26 cellular contexts compared by ENCODE assay signal in the genomic region with DNA sequence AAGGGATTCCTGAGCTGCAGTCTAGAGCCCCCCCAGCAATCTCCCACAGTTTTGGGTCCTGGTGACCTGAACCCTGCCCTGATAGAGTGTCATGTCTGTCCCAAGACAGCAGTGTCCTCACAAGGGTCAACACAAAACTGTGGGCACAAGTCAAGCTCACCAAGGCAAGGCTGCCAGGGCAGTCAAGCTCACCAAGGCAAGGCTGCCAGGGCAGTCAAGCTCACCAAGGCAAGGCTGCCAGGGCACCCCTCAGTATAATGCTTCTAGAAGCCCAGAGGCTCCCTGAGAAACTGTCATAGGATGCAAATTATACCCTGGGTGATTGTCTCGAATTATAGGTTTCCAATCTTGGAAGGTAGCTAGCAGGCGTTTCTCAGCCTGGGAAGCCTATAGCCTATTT.
"Had no signal": no experiment of that assay in that cellular context is flagged by ENCODE, and none has a peak within 500 bp of the region (broad histone marks: within the 10 kb centered on the region; RNA-seq: fewer than 3 reads in every experiment).

No MANE protein-coding gene starts in this region.

- H3K36me3 Mint-ChIP-seq: WTC11 had no signal

- H3K4me3 Mint-ChIP-seq: activated CD4-positive, alpha-beta T cell treated with anti-CD3 and anti-CD28 coated beads, Interleukin-2, amount 10 ng/mL, durations not matched to agents 7 days and 5 days; activated CD8-positive, alpha-beta memory T cell treated with anti-CD3 and anti-CD28 coated beads, Interleukin-2, amount 10 ng/mL, durations not matched to agents 7 days and 5 days; activated CD8-positive, alpha-beta T cell treated with anti-CD3 and anti-CD28 coated beads for 36 hours; central memory CD8-positive, alpha-beta T cell; dendritic cell treated with granulocyte-macrophage colony-stimulating factor and Interleukin-4, amounts not matched to agents 40 ng/mL and 50 ng/mL, for 4 days; immature natural killer cell; memory B cell; naive thymus-derived CD8-positive, alpha-beta T cell; neural crest cell; stimulated activated naive CD8-positive, alpha-beta T cell treated with anti-CD3 and anti-CD28 coated beads, Interleukin-15, Interleukin-2, amounts not matched to agents 100 ng/mL and 50 ng/mL, for 24 hours; WTC11 had no signal

- H3K27ac ChIP-seq: esophagus muscularis mucosa, foreskin keratinocyte, heart left ventricle, right lobe of liver had no signal

- FAIRE-seq: bronchial epithelial cell had no signal

- H3K4me3 ChIP-seq: esophagus muscularis mucosa, heart left ventricle, right lobe of liver had no signal

- H3K9me3 Mint-ChIP-seq: activated CD4-positive, alpha-beta T cell treated with anti-CD3 and anti-CD28 coated beads, Interleukin-2, amount 10 ng/mL, durations not matched to agents 7 days and 5 days; activated CD8-positive, alpha-beta T cell treated with anti-CD3 and anti-CD28 coated beads for 36 hours; activated naive CD4-positive, alpha-beta T cell treated with anti-CD3 and anti-CD28 coated beads, Interleukin-2, amount 50 U/mL, for 72 hours; activated T-helper 2 cell treated with anti-CD3 and anti-CD28 coated beads, Interferon-gamma antibody, Interleukin-2, Interleukin-4, amounts not matched to agents 10 μg/mL and 5 μg/mL and 100 μg/mL, durations not matched to agents 14 hours and 24 hours and 36 hours; central memory CD8-positive, alpha-beta T cell; dendritic cell treated with granulocyte-macrophage colony-stimulating factor and Interleukin-4, amounts not matched to agents 40 ng/mL and 50 ng/mL, for 4 days; immature natural killer cell; memory B cell; naive thymus-derived CD8-positive, alpha-beta T cell; neural crest cell; stimulated activated naive CD8-positive, alpha-beta T cell treated with anti-CD3 and anti-CD28 coated beads, Interleukin-15, Interleukin-2, amounts not matched to agents 100 ng/mL and 50 ng/mL, for 24 hours; WTC11 had no signal

- ATAC-seq: activated CD8-positive, alpha-beta memory T cell treated with anti-CD3 and anti-CD28 coated beads, Interleukin-2, amount 10 ng/mL, durations not matched to agents 7 days and 5 days; activated CD8-positive, alpha-beta T cell treated with anti-CD3 and anti-CD28 coated beads for 36 hours; activated naive CD4-positive, alpha-beta T cell treated with anti-CD3 and anti-CD28 coated beads, Interleukin-2, amount 50 U/mL, for 72 hours; heart left ventricle; naive thymus-derived CD8-positive, alpha-beta T cell; right lobe of liver; WTC11 had no signal

- H3K27me3 Mint-ChIP-seq: activated CD4-positive, alpha-beta T cell treated with anti-CD3 and anti-CD28 coated beads, Interleukin-2, amount 10 ng/mL, durations not matched to agents 7 days and 5 days; activated CD8-positive, alpha-beta memory T cell treated with anti-CD3 and anti-CD28 coated beads, Interleukin-2, amount 10 ng/mL, durations not matched to agents 7 days and 5 days; activated CD8-positive, alpha-beta T cell treated with anti-CD3 and anti-CD28 coated beads for 36 hours; central memory CD8-positive, alpha-beta T cell; memory B cell; naive thymus-derived CD8-positive, alpha-beta T cell; stimulated activated naive CD8-positive, alpha-beta T cell treated with anti-CD3 and anti-CD28 coated beads, Interleukin-15, Interleukin-2, amounts not matched to agents 100 ng/mL and 50 ng/mL, for 24 hours had no signal

- H3K27ac Mint-ChIP-seq: activated CD8-positive, alpha-beta memory T cell treated with anti-CD3 and anti-CD28 coated beads, Interleukin-2, amount 10 ng/mL, durations not matched to agents 7 days and 5 days; activated CD8-positive, alpha-beta T cell treated with anti-CD3 and anti-CD28 coated beads for 36 hours; activated T-helper 2 cell treated with anti-CD3 and anti-CD28 coated beads, Interferon-gamma antibody, Interleukin-2, Interleukin-4, amounts not matched to agents 10 μg/mL and 5 μg/mL and 100 μg/mL, durations not matched to agents 14 hours and 24 hours and 36 hours; dendritic cell treated with granulocyte-macrophage colony-stimulating factor and Interleukin-4, amounts not matched to agents 40 ng/mL and 50 ng/mL, for 4 days; memory B cell; WTC11 had no signal

- H3K9me3 ChIP-seq: esophagus muscularis mucosa, heart left ventricle, right lobe of liver had no signal

- H3K27me3 ChIP-seq: esophagus muscularis mucosa, heart left ventricle, right lobe of liver had no signal

- DNase-seq: activated CD4-positive, alpha-beta T cell treated with anti-CD3 and anti-CD28 coated beads for 1 hour; activated CD4-positive, alpha-beta T cell treated with anti-CD3 and anti-CD28 coated beads, Interleukin-2, amount 10 ng/mL, durations not matched to agents 7 days and 5 days; activated CD8-positive, alpha-beta memory T cell treated with anti-CD3 and anti-CD28 coated beads, Interleukin-2, amount 10 ng/mL, durations not matched to agents 7 days and 5 days; activated CD8-positive, alpha-beta T cell treated with anti-CD3 and anti-CD28 coated beads for 36 hours; activated T-cell treated with anti-CD3 and anti-CD28 coated beads, Interleukin-2, amount 50 U/mL, for 48 hours; foreskin keratinocyte; heart left ventricle; hypothalamus; immature natural killer cell; naive thymus-derived CD8-positive, alpha-beta T cell; nucleus accumbens; right lobe of liver; stimulated activated CD4-positive, alpha-beta T cell treated with anti-CD3 and anti-CD28 coated beads, Interleukin-12 subunit alpha, Interleukin-12 subunit beta, amount 100 ng/mL, for 4 hours; stimulated activated CD4-positive, alpha-beta T cell treated with anti-CD3 and anti-CD28 coated beads, Interleukin-4, amount 100 ng/mL, for 1 hour; substantia nigra; T-helper 2 cell had no signal
